In genomic region chrX:7927259-7928167, GRCh38 we compare ENCODE assay signal across 9 cellular contexts. TPM values are rescaled to one million over a fixed set of nuclear protein-coding genes. Genes with fewer than 3 reads are reported as not detected.
A peak's percentile ranks its signal among the peaks of the same experiment; 100 is the strongest.
DNase-seq lines count a peak whose midpoint lies in the region; ATAC-seq, FAIRE-seq and TF ChIP-seq lines count a peak whose summit lies in the region.
"Had no signal": no experiment of that assay in that cellular context is flagged by ENCODE, and none has a peak within 500 bp of the region (broad histone marks: within the 10 kb centered on the region; RNA-seq: fewer than 3 reads in every experiment).

TSS of gene PNPLA4 (minus strand) at chrX:7927413. CDS start at chrX:7926119, 1,294 bp downstream.

- FAIRE-seq in HTR-8/SVneo (lab: Jason Lieb, UNC) = no peak

- no peaks in the 10 kb centered on the region for H3K9me3 Mint-ChIP-seq in Caco-2 (ENCODE audit: unreplicated experiment)
- H3K9me3 Mint-ChIP-seq in T-helper 1 cell treated with Interleukin-12 subunit alpha and Interleukin-12 subunit beta and Interleukin-4 antibody, amounts not matched to agents 30 μg/mL and 1 μg/mL, for 36 hours = peaks cover 5% of the 10 kb centered on the region

- H3K9me3 ChIP-seq in Caco-2 (no peaks in the 10 kb centered on the region), left ventricle myocardium inferior (replicated peaks) (no peaks in the 10 kb centered on the region), psoas muscle (no peaks in the 10 kb centered on the region)

- POLR2A ChIA-PET in Caco-2 (lab: Charles Lee) = no interaction called here

- DNase-seq in Caco-2 = peak; percentile 87 to 88
- peak; percentile 54 for DNase-seq in HTR-8/SVneo (ENCODE audit: insufficient read length, low spot score)
- peak; percentile 2 for DNase-seq in amniotic stem cell (lab: John Stamatoyannopoulos, UW)
- DNase-seq in left ventricle myocardium inferior = peak; percentile 77
- peak; percentile 80 to 89 for DNase-seq in psoas muscle
- DNase-seq in ureter (ENCODE audit: low spot score) = peak; percentile 89

- H3K4me1 ChIP-seq in Caco-2 (peaks cover 3% of the 10 kb centered on the region; the same call in 1 of the 2 replicates), left ventricle myocardium inferior (peaks cover 12% of the 10 kb centered on the region), psoas muscle (no peaks in the 10 kb centered on the region)

- peaks cover 8% of the 10 kb centered on the region for H3K36me3 Mint-ChIP-seq in Caco-2 (ENCODE audit: insufficient read depth, unreplicated experiment)
- H3K36me3 Mint-ChIP-seq in T-helper 1 cell treated with Interleukin-12 subunit alpha and Interleukin-12 subunit beta and Interleukin-4 antibody, amounts not matched to agents 30 μg/mL and 1 μg/mL, for 36 hours (ENCODE audit: low read depth) = no peaks in the 10 kb centered on the region

- no peaks in the 10 kb centered on the region for H3K4me1 Mint-ChIP-seq in Caco-2 (ENCODE audit: low read depth, unreplicated experiment)
- peaks cover 11% of the 10 kb centered on the region for H3K4me1 Mint-ChIP-seq in T-helper 1 cell treated with Interleukin-12 subunit alpha and Interleukin-12 subunit beta and Interleukin-4 antibody, amounts not matched to agents 30 μg/mL and 1 μg/mL, for 36 hours (ENCODE audit: low read depth)

- ATAC-seq in GM21360 (IDR thresholded peaks at IDR 0.05; ENCODE audit: unreplicated experiment) (peak; percentile 89), psoas muscle (peak; percentile 95 to 96 (median 96))

- peak within 1 kb of the TSS; percentile 88 for H3K27ac ChIP-seq in left ventricle myocardium inferior (replicated peaks)
- peak within 1 kb of the TSS; percentile 77 for H3K27ac ChIP-seq in psoas muscle

- no peaks in the 10 kb centered on the region for H3K27me3 Mint-ChIP-seq in Caco-2 (ENCODE audit: insufficient read depth, unreplicated experiment)
- no peaks in the 10 kb centered on the region for H3K27me3 Mint-ChIP-seq in T-helper 1 cell treated with Interleukin-12 subunit alpha and Interleukin-12 subunit beta and Interleukin-4 antibody, amounts not matched to agents 30 μg/mL and 1 μg/mL, for 36 hours (ENCODE audit: low read depth)

- no peaks in the 10 kb centered on the region for H3K36me3 ChIP-seq in Caco-2 (ENCODE audit: control insufficient read depth, insufficient read depth, low read length)
- no peaks in the 10 kb centered on the region for H3K36me3 ChIP-seq in left ventricle myocardium inferior
- H3K36me3 ChIP-seq in psoas muscle (ENCODE audit: insufficient read depth in 1 of 2, low read depth in 1 of 2) = no peaks in the 10 kb centered on the region

- intact Hi-C loops in Caco-2 (cut with micrococcal nuclease; ENCODE audit: unreplicated experiment) (loop anchor here (5.0 kb wide), 1 partner anchor 585 kb away; no protein-coding TSS in a partner anchor), left ventricle myocardium inferior (cut with micrococcal nuclease) (no loop called here), psoas muscle (cut with DNase I) (no loop called here)

- 5 to 11% (median 7%) methylated on average over 22 to 52 of the region's 52 CpGs for WGBS in psoas muscle, 3 donors

- H3K4me3 ChIP-seq in Caco-2 (ENCODE audit: low read depth, low read length) (peak within 1 kb of the TSS; percentile 58), left ventricle myocardium inferior (peak within 1 kb of the TSS; percentile 73), psoas muscle (peak within 1 kb of the TSS; percentile 68)

- TF ChIP-seq CTCF in Caco-2 (IDR thresholded peaks at IDR 0.05; ENCODE audit: insufficient read depth in 1 of 2, low read depth in 1 of 2, low read length in 1 of 2, severe bottlenecking in 1 of 2, unreplicated experiment in 1 of 2) (peak in 1 of 2 experiments; percentile 4), left ventricle myocardium inferior (IDR thresholded peaks at IDR 0.05; ENCODE audit: borderline replicate concordance) (peak; percentile 48), psoas muscle (IDR thresholded peaks at IDR 0.05) (peak; percentile 19)

- TSS peak; percentile 85 for BruUV-seq in Caco-2 (replicated peaks; lab: Mats Ljungman, UMichigan)

- H3K27me3 ChIP-seq in Caco-2 (replicated peaks; ENCODE audit: control insufficient read depth, insufficient read depth, low read length) (no peaks in the 10 kb centered on the region), left ventricle myocardium inferior (ENCODE audit: low read depth) (no peaks in the 10 kb centered on the region), psoas muscle (ENCODE audit: insufficient read depth in 3 of 3, low read length in 2 of 3) (no peaks in the 10 kb centered on the region)

- H3K27ac Mint-ChIP-seq in Caco-2 (ENCODE audit: unreplicated experiment) = peak within 1 kb of the TSS; percentile 94
- H3K27ac Mint-ChIP-seq in T-helper 1 cell treated with Interleukin-12 subunit alpha and Interleukin-12 subunit beta and Interleukin-4 antibody, amounts not matched to agents 30 μg/mL and 1 μg/mL, for 36 hours = peak within 1 kb of the TSS; percentile 93

- CTCF ChIA-PET in Caco-2 (lab: Charles Lee) = no interaction called here

- H3K4me3 Mint-ChIP-seq in Caco-2 (ENCODE audit: unreplicated experiment) = peak within 1 kb of the TSS; percentile 86
- H3K4me3 Mint-ChIP-seq in T-helper 1 cell treated with Interleukin-12 subunit alpha and Interleukin-12 subunit beta and Interleukin-4 antibody, amounts not matched to agents 30 μg/mL and 1 μg/mL, for 36 hours = peak within 1 kb of the TSS; percentile 84

RNA-seq across cellular contexts. Expression of gene PNPLA4, which starts in this region (rescaled TPM):
- 13.5 and 14.4 TPM in 2 replicates for total RNA-seq in Caco-2 (2022)
- total RNA-seq in left ventricle myocardium inferior = 34.5 TPM
- total RNA-seq in psoas muscle = 10 to 100 TPM; 22.5 to 31.8 (median 25.8) TPM
- polyA plus RNA-seq in psoas muscle = 10 to 100 TPM; 13.8 to 26.0 (median 20.2) TPM
- total RNA-seq in ureter = 31.8 TPM
- total RNA-seq: myocyte had no signal

Comparison
In these comparisons a context has a peak if more than half of its experiments do, and no peak if none do; other contexts are left out.
1. Peak in every context shown above with its lines: DNase-seq, ATAC-seq, H3K4me3 ChIP-seq and H3K27ac ChIP-seq.
2. DNase-seq: peak in every context shown above with its lines; median percentile 89 in ureter; 88 in Caco-2; 84 in psoas muscle; 77 in left ventricle myocardium inferior; 54 in HTR-8/SVneo; 2 in amniotic stem cell.